In genomic region chr6:121492536-121492935, GRCh38 we compare ENCODE assay signal across 24 cellular contexts. TPM values are rescaled to one million over a fixed set of nuclear protein-coding genes. Genes with fewer than 3 reads are reported as not detected.
"Had no signal": no experiment of that assay in that cellular context is flagged by ENCODE, and none has a peak within 500 bp of the region (broad histone marks: within the 10 kb centered on the region; RNA-seq: fewer than 3 reads in every experiment).

No MANE protein-coding gene starts in this region.

- H3K9me2 ChIP-seq: SK-N-SH had no signal

- H3K4me2 ChIP-seq: KMS-11, SK-N-SH had no signal

- H3K9me3 ChIP-seq: breast epithelium, SJCRH30, SK-N-SH had no signal

- H3K27me3 ChIP-seq: breast epithelium, SJCRH30 had no signal

- H3K36me3 ChIP-seq: breast epithelium, SJCRH30, WERI-Rb-1 had no signal

- DNase-seq: activated CD4-positive, alpha-beta memory T cell treated with anti-CD3 and anti-CD28 coated beads, Interleukin-2, amount 10 ng/mL, durations not matched to agents 7 days and 5 days; activated CD4-positive, alpha-beta T cell treated with anti-CD3 and anti-CD28 coated beads for 36 hours; activated CD4-positive, alpha-beta T cell treated with anti-CD3 and anti-CD28 coated beads, Interleukin-2, amount 50 U/mL, for 1 hour; activated T-cell treated with anti-CD3 and anti-CD28 coated beads, Interleukin-2, amount 50 U/mL, for 1 hour; amniotic stem cell; NCI-H1092; NCI-H1417 treated with DMSO at 0.1 percent for 48 hours; NCI-H1694; NCI-H2029; NCI-H2107; NCI-H2171 treated with DMSO at 0.1 percent for 48 hours; NCI-H226; NCI-H510A; NCI-H526 treated with DMSO at 0.1 percent for 48 hours; NCI-H82; OCI-M1; RPMI8226; SJCRH30; SK-N-SH; T-helper 1 cell; WERI-Rb-1 had no signal

- H3K4me3 ChIP-seq: breast epithelium, SJCRH30 had no signal

- H3K4me1 ChIP-seq: breast epithelium, SJCRH30 had no signal

- H3K27ac ChIP-seq: breast epithelium, KMS-11, SJCRH30, WERI-Rb-1 had no signal

RNA-seq across cellular contexts. Expression of gene GJA1, which starts 57.1 kb away (rescaled TPM):
- total RNA-seq: activated CD4-positive, alpha-beta memory T cell treated with anti-CD3 and anti-CD28 coated beads, Interleukin-2, amount 10 ng/mL, durations not matched to agents 7 days and 5 days; MCF 10A had no signal
